In genomic region chr2:153408708-153409107, GRCh38 we compare ENCODE assay signal across 22 cellular contexts.
"Had no signal": no experiment of that assay in that cellular context is flagged by ENCODE, and none has a peak within 500 bp of the region (broad histone marks: within the 10 kb centered on the region; RNA-seq: fewer than 3 reads in every experiment).

No MANE protein-coding gene starts in this region.

- H3K27me3 ChIP-seq: upper lobe of left lung had no signal

- H3K27me3 Mint-ChIP-seq: activated CD4-positive, alpha-beta T cell treated with anti-CD3 and anti-CD28 coated beads, Interleukin-2, amount 10 ng/mL, durations not matched to agents 24 days and 14 days; activated naive CD8-positive, alpha-beta T cell treated with anti-CD3 and anti-CD28 coated beads, Interleukin-2, amount 10 ng/mL, durations not matched to agents 7 days and 5 days had no signal

- H3K27ac ChIP-seq: dorsolateral prefrontal cortex, heart right ventricle, prostate gland, skin epidermis, thoracic aorta, upper lobe of left lung had no signal

- H3K9me3 ChIP-seq: heart right ventricle, mucosa of descending colon, prostate gland, thoracic aorta, upper lobe of left lung had no signal

- H3K4me3 Mint-ChIP-seq: activated CD4-positive, alpha-beta T cell treated with anti-CD3 and anti-CD28 coated beads, Interleukin-2, amount 10 ng/mL, durations not matched to agents 24 days and 14 days; activated CD8-positive, alpha-beta T cell treated with anti-CD3 and anti-CD28 coated beads for 36 hours; activated naive CD8-positive, alpha-beta T cell treated with anti-CD3 and anti-CD28 coated beads, Interleukin-2, amount 10 ng/mL, durations not matched to agents 7 days and 5 days; activated T-helper 17 cell treated with anti-CD3 and anti-CD28 coated beads, Interleukin-2, amount 50 U/mL, for 72 hours; endodermal cell; naive thymus-derived CD8-positive, alpha-beta T cell; stimulated activated naive CD8-positive, alpha-beta T cell treated with anti-CD3 and anti-CD28 coated beads, Interleukin-15, amount 100 ng/mL, for 72 hours had no signal

- FAIRE-seq: colon had no signal

- H3K4me1 ChIP-seq: heart right ventricle, prostate gland, upper lobe of left lung had no signal

- H3K4me1 Mint-ChIP-seq: activated CD4-positive, alpha-beta T cell treated with anti-CD3 and anti-CD28 coated beads, Interleukin-2, amount 10 ng/mL, durations not matched to agents 24 days and 14 days; activated naive CD8-positive, alpha-beta T cell treated with anti-CD3 and anti-CD28 coated beads, Interleukin-2, amount 10 ng/mL, durations not matched to agents 7 days and 5 days; activated T-helper 17 cell treated with anti-CD3 and anti-CD28 coated beads, Interleukin-2, amount 50 U/mL, for 72 hours; naive thymus-derived CD8-positive, alpha-beta T cell had no signal

- H3K36me3 Mint-ChIP-seq: activated naive CD8-positive, alpha-beta T cell treated with anti-CD3 and anti-CD28 coated beads, Interleukin-2, amount 10 ng/mL, durations not matched to agents 7 days and 5 days; naive thymus-derived CD8-positive, alpha-beta T cell had no signal

- ATAC-seq: activated CD8-positive, alpha-beta T cell treated with anti-CD3 and anti-CD28 coated beads for 36 hours; activated T-helper 17 cell treated with anti-CD3 and anti-CD28 coated beads, Interleukin-2, amount 50 U/mL, for 72 hours; heart right ventricle; mucosa of descending colon; naive thymus-derived CD8-positive, alpha-beta T cell; right cardiac atrium; stimulated activated naive CD8-positive, alpha-beta T cell treated with anti-CD3 and anti-CD28 coated beads, Interleukin-15, amount 100 ng/mL, for 72 hours had no signal

- H3K36me3 ChIP-seq: heart right ventricle, prostate gland, thoracic aorta, upper lobe of left lung had no signal

- H3K27ac Mint-ChIP-seq: activated CD4-positive, alpha-beta T cell treated with anti-CD3 and anti-CD28 coated beads, Interleukin-2, amount 10 ng/mL, durations not matched to agents 24 days and 14 days; activated CD8-positive, alpha-beta T cell treated with anti-CD3 and anti-CD28 coated beads for 36 hours; activated naive CD8-positive, alpha-beta T cell treated with anti-CD3 and anti-CD28 coated beads, Interleukin-2, amount 10 ng/mL, durations not matched to agents 7 days and 5 days; activated T-helper 17 cell treated with anti-CD3 and anti-CD28 coated beads, Interleukin-2, amount 50 U/mL, for 72 hours; endodermal cell; naive thymus-derived CD8-positive, alpha-beta T cell; stimulated activated naive CD8-positive, alpha-beta T cell treated with anti-CD3 and anti-CD28 coated beads, Interleukin-15, amount 100 ng/mL, for 72 hours had no signal

- H3K4me3 ChIP-seq: dorsolateral prefrontal cortex, heart right ventricle, mucosa of descending colon, prostate gland, skin epidermis, thoracic aorta, upper lobe of left lung had no signal

- H3K9me3 Mint-ChIP-seq: activated CD4-positive, alpha-beta T cell treated with anti-CD3 and anti-CD28 coated beads, Interleukin-2, amount 10 ng/mL, durations not matched to agents 24 days and 14 days; activated CD8-positive, alpha-beta T cell treated with anti-CD3 and anti-CD28 coated beads for 36 hours; activated naive CD8-positive, alpha-beta T cell treated with anti-CD3 and anti-CD28 coated beads, Interleukin-2, amount 10 ng/mL, durations not matched to agents 7 days and 5 days; activated T-helper 17 cell treated with anti-CD3 and anti-CD28 coated beads, Interleukin-2, amount 50 U/mL, for 72 hours; endodermal cell; naive thymus-derived CD8-positive, alpha-beta T cell; stimulated activated naive CD8-positive, alpha-beta T cell treated with anti-CD3 and anti-CD28 coated beads, Interleukin-15, amount 100 ng/mL, for 72 hours had no signal

- DNase-seq: activated CD4-positive, alpha-beta T cell treated with anti-CD3 and anti-CD28 coated beads, Interleukin-2, amount 10 ng/mL, durations not matched to agents 24 days and 14 days; activated CD8-positive, alpha-beta T cell treated with anti-CD3 and anti-CD28 coated beads for 36 hours; activated naive CD4-positive, alpha-beta T cell; activated naive CD8-positive, alpha-beta T cell treated with anti-CD3 and anti-CD28 coated beads, Interleukin-2, amount 10 ng/mL, durations not matched to agents 7 days and 5 days; activated T-cell treated with anti-CD3 and anti-CD28 coated beads, Interleukin-2, amount 50 U/mL, for 1 hour; amygdala; caudate nucleus; dorsolateral prefrontal cortex; endodermal cell; erythroblast; heart right ventricle; mesenchymal stem cell; mucosa of descending colon; naive thymus-derived CD8-positive, alpha-beta T cell; right cardiac atrium; stimulated activated naive CD8-positive, alpha-beta T cell treated with anti-CD3 and anti-CD28 coated beads, Interleukin-15, amount 100 ng/mL, for 72 hours; upper lobe of left lung had no signal
